4 cellular contexts compared by ENCODE assay signal in genomic region chr13:63377986-63378385, GRCh38.
TF ChIP-seq lines count a peak whose summit lies in the region.

No MANE protein-coding gene starts in this region.

TF ChIP-seq in SK-N-SH, 30 proteins besides CTCF, POLR2A, EP300 and RAD21 (continued from another document and continues in another):
- TF ChIP-seq ZBTB33 (IDR thresholded peaks at IDR 0.05; ENCODE audit: borderline replicate concordance, low read depth) (no peak), ELF1 (IDR thresholded peaks at IDR 0.05) (no peak), TEAD4 (IDR thresholded peaks at IDR 0.05; ENCODE audit: borderline replicate concordance, insufficient read depth) (no peak), MXI1 (IDR thresholded peaks at IDR 0.05; ENCODE audit: low read depth, low read length) (no peak), MAX (IDR thresholded peaks at IDR 0.05; ENCODE audit: low read depth) (no peak), TAF1 (IDR thresholded peaks at IDR 0.05; ENCODE audit: borderline replicate concordance, low read depth, low read length) (no peak), YY1 (IDR thresholded peaks at IDR 0.05; ENCODE audit: low read depth) (no peak), MEF2A (IDR thresholded peaks at IDR 0.05; ENCODE audit: borderline replicate concordance, low read depth) (no peak)
- TF ChIP-seq, protein P1, sequence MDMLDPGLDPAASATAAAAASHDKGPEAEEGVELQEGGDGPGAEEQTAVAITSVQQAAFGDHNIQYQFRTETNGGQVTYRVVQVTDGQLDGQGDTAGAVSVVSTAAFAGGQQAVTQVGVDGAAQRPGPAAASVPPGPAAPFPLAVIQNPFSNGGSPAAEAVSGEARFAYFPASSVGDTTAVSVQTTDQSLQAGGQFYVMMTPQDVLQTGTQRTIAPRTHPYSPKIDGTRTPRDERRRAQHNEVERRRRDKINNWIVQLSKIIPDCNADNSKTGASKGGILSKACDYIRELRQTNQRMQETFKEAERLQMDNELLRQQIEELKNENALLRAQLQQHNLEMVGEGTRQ (IDR thresholded peaks at IDR 0.05; ENCODE audit: borderline replicate concordance, low read depth, low read length) = no peak
- TF ChIP-seq, protein P2, sequence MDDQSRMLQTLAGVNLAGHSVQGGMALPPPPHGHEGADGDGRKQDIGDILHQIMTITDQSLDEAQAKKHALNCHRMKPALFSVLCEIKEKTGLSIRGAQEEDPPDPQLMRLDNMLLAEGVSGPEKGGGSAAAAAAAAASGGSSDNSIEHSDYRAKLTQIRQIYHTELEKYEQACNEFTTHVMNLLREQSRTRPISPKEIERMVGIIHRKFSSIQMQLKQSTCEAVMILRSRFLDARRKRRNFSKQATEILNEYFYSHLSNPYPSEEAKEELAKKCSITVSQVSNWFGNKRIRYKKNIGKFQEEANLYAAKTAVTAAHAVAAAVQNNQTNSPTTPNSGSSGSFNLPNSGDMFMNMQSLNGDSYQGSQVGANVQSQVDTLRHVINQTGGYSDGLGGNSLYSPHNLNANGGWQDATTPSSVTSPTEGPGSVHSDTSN (IDR thresholded peaks at IDR 0.05) = no peak

TF ChIP-seq in SK-N-SH treated with all-trans-retinoic acid at 6 μM for 48 hours, 23 proteins besides CTCF, POLR2A, EP300 and RAD21 (continued from another document and continues in another):
- no peak for TF ChIP-seq OSR1 (CRISPR knock-in tag; IDR thresholded peaks at IDR 0.05)
- TF ChIP-seq, protein P3, sequence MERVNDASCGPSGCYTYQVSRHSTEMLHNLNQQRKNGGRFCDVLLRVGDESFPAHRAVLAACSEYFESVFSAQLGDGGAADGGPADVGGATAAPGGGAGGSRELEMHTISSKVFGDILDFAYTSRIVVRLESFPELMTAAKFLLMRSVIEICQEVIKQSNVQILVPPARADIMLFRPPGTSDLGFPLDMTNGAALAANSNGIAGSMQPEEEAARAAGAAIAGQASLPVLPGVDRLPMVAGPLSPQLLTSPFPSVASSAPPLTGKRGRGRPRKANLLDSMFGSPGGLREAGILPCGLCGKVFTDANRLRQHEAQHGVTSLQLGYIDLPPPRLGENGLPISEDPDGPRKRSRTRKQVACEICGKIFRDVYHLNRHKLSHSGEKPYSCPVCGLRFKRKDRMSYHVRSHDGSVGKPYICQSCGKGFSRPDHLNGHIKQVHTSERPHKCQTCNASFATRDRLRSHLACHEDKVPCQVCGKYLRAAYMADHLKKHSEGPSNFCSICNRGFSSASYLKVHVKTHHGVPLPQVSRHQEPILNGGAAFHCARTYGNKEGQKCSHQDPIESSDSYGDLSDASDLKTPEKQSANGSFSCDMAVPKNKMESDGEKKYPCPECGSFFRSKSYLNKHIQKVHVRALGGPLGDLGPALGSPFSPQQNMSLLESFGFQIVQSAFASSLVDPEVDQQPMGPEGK (CRISPR knock-in tag; IDR thresholded peaks at IDR 0.05; ENCODE audit: borderline replicate concordance) = no peak
- TF ChIP-seq ZFP3 (CRISPR knock-in tag; IDR thresholded peaks at IDR 0.05) = no peak
- TF ChIP-seq ESRRG (CRISPR knock-in tag; IDR thresholded peaks at IDR 0.05) = no peak
- TF ChIP-seq, protein P4, sequence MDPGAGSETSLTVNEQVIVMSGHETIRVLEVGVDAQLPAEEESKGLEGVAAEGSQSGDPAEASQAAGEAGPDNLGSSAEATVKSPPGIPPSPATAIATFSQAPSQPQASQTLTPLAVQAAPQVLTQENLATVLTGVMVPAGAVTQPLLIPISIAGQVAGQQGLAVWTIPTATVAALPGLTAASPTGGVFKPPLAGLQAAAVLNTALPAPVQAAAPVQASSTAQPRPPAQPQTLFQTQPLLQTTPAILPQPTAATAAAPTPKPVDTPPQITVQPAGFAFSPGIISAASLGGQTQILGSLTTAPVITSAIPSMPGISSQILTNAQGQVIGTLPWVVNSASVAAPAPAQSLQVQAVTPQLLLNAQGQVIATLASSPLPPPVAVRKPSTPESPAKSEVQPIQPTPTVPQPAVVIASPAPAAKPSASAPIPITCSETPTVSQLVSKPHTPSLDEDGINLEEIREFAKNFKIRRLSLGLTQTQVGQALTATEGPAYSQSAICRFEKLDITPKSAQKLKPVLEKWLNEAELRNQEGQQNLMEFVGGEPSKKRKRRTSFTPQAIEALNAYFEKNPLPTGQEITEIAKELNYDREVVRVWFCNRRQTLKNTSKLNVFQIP (CRISPR knock-in tag; IDR thresholded peaks at IDR 0.05; ENCODE audit: borderline replicate concordance, low read depth) = no peak
- no peak for TF ChIP-seq ZC3H10 (CRISPR knock-in tag; IDR thresholded peaks at IDR 0.05)
- no peak for TF ChIP-seq TCF4 (CRISPR knock-in tag; IDR thresholded peaks at IDR 0.05; ENCODE audit: borderline replicate concordance)

TF ChIP-seq in HEK293, 187 proteins besides CTCF, POLR2A, EP300 and RAD21 (continued from another document):
- TF ChIP-seq, protein P5, sequence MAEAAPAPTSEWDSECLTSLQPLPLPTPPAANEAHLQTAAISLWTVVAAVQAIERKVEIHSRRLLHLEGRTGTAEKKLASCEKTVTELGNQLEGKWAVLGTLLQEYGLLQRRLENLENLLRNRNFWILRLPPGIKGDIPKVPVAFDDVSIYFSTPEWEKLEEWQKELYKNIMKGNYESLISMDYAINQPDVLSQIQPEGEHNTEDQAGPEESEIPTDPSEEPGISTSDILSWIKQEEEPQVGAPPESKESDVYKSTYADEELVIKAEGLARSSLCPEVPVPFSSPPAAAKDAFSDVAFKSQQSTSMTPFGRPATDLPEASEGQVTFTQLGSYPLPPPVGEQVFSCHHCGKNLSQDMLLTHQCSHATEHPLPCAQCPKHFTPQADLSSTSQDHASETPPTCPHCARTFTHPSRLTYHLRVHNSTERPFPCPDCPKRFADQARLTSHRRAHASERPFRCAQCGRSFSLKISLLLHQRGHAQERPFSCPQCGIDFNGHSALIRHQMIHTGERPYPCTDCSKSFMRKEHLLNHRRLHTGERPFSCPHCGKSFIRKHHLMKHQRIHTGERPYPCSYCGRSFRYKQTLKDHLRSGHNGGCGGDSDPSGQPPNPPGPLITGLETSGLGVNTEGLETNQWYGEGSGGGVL (tag by site-specific recombination; IDR thresholded peaks at IDR 0.05) = no peak
- TF ChIP-seq PRDM1 (tag by site-specific recombination; IDR thresholded peaks at IDR 0.05) (peak; percentile 96), ZNF366 (tag by site-specific recombination; conservative IDR thresholded peaks at IDR 0.05) (0 out of 2 replicates have a peak, but pooled peaks have one; percentile 41)
TF ChIP-seq in HEK293: peak in this region for 2.

TF ChIP-seq in K562, 482 proteins besides CTCF, POLR2A, EP300 and RAD21 (continued from another document):
- TF ChIP-seq, protein P6, sequence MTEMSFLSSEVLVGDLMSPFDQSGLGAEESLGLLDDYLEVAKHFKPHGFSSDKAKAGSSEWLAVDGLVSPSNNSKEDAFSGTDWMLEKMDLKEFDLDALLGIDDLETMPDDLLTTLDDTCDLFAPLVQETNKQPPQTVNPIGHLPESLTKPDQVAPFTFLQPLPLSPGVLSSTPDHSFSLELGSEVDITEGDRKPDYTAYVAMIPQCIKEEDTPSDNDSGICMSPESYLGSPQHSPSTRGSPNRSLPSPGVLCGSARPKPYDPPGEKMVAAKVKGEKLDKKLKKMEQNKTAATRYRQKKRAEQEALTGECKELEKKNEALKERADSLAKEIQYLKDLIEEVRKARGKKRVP (CRISPR knock-in tag; IDR thresholded peaks at IDR 0.05) = no peak
- TF ChIP-seq CC2D1A (IDR thresholded peaks at IDR 0.05) (no peak), BRCA1 (IDR thresholded peaks at IDR 0.05) (peak; percentile 46; the same call in 1 of the 2 replicates), BRCA1 (CRISPR knock-in tag; IDR thresholded peaks at IDR 0.05) (no peak)
